ENCODE assay signal across 18 cellular contexts in the genomic region with DNA sequence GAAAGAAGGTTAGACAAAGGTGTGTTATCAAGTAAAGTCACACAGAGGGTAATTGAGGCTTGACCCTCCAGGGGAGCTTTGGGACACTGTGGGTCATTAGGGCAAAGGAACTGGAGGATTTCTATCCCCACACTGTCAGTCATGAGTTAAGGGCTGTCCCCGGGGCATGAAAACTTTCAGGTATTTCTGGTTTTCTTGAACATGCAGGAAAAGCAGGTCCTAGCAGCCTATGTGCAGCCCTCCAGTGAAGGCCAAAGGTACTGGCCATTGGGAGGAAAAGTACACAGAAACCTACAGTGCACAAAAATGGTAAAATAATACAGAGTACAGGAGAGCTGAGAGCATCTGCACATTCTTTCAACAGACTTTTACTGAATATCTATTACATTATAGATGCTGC. TPM values are rescaled to one million over a fixed set of nuclear protein-coding genes. Genes with fewer than 3 reads are reported as not detected.
DNase-seq lines count a peak whose midpoint lies in the region; FAIRE-seq and TF ChIP-seq lines count a peak whose summit lies in the region.
"Had no signal": no experiment of that assay in that cellular context is flagged by ENCODE, and none has a peak within 500 bp of the region (broad histone marks: within the 10 kb centered on the region; RNA-seq: fewer than 3 reads in every experiment).

No MANE protein-coding gene starts in this region.

- in situ Hi-C loops in mammary epithelial cell (cut with MboI; ENCODE audit: low sequenced_read_pairs in 2 of 2) = no loop called here

- 75% methylated on average over 1 of the region's 1 CpG for WGBS in mammary epithelial cell (ENCODE audit: low coverage, missing lambda C conversion rate)
- WGBS in small intestine, 3 donors = 25 to 61% (median 33%) methylated on average over 1 of the region's 1 CpG

- CTCF ChIA-PET in mammary epithelial cell (lab: Charles Lee; ENCODE audit: low non-redundant PET) = no interaction called here

- peaks cover 8% of the 10 kb centered on the region for H3K27me3 Mint-ChIP-seq in type B pancreatic cell
- H3K27me3 Mint-ChIP-seq in activated T-helper 1 cell treated with anti-CD3 and anti-CD28 coated beads, Interleukin-12 subunit alpha, Interleukin-12 subunit beta, Interleukin-2, Interleukin-4 antibody, amounts not matched to agents 30 ng/mL and 10 ng/mL and 1 ng/mL, durations not matched to agents 14 hours and 24 hours and 36 hours (ENCODE audit: insufficient read depth) = no peaks in the 10 kb centered on the region

- intact Hi-C loops in mammary epithelial cell (cut with micrococcal nuclease) = no loop called here
- intact Hi-C loops in activated T-helper 1 cell treated with anti-CD3 and anti-CD28 coated beads, Interleukin-12 subunit alpha, Interleukin-12 subunit beta, Interleukin-2, Interleukin-4 antibody, amounts not matched to agents 30 ng/mL and 10 ng/mL and 1 ng/mL, durations not matched to agents 14 hours and 24 hours and 36 hours (cut with micrococcal nuclease) = loop anchor here (10.0 kb wide), 1 partner anchor 177 kb away; no protein-coding TSS in a partner anchor

- H3K27ac Mint-ChIP-seq in type B pancreatic cell = no peak overlapping the region
- H3K27ac Mint-ChIP-seq in activated T-helper 1 cell treated with anti-CD3 and anti-CD28 coated beads, Interleukin-12 subunit alpha, Interleukin-12 subunit beta, Interleukin-2, Interleukin-4 antibody, amounts not matched to agents 30 ng/mL and 10 ng/mL and 1 ng/mL, durations not matched to agents 14 hours and 24 hours and 36 hours = no peak overlapping the region

- H3K27ac ChIP-seq in mammary epithelial cell (ENCODE audit: insufficient read depth, low read depth, low read length) (peak overlapping the region; percentile 76), keratinocyte (ENCODE audit: control insufficient read depth, insufficient read depth, low read length) (no peak overlapping the region), small intestine (ENCODE audit: low read depth in 1 of 2, low read length in 1 of 2) (no peak overlapping the region)
- H3K27ac ChIP-seq: 22Rv1 had no signal

- DNase-seq in DMS53 (lab: John Stamatoyannopoulos, UW) (peak; percentile 33), DMS53 treated with DMSO at 0.1 percent for 48 hours (lab: John Stamatoyannopoulos, UW; ENCODE audit: unreplicated experiment) (no peak), mammary epithelial cell (peak; percentile 39), keratinocyte (ENCODE audit: low read depth, low spot score) (no peak), type B pancreatic cell (ENCODE audit: extremely low spot score, unreplicated experiment) (no peak), GM19238 (ENCODE audit: insufficient read length, low spot score) (no peak), small intestine (no peak)
- no peak for DNase-seq in activated T-helper 1 cell treated with anti-CD3 and anti-CD28 coated beads, Interleukin-12 subunit alpha, Interleukin-12 subunit beta, Interleukin-2, Interleukin-4 antibody, amounts not matched to agents 30 ng/mL and 10 ng/mL and 1 ng/mL, durations not matched to agents 14 hours and 24 hours and 36 hours (ENCODE audit: low spot score)
- DNase-seq: CD8-positive, alpha-beta memory T cell; IMR-90; Kasumi-1; NCI-H1417 treated with DMSO at 0.1 percent for 48 hours; NCI-H2029 treated with DMSO at 0.1 percent for 48 hours; NCI-H510A treated with DMSO at 0.1 percent for 48 hours had no signal

- H3K4me1 Mint-ChIP-seq in type B pancreatic cell (ENCODE audit: unreplicated experiment) = no peaks in the 10 kb centered on the region
- no peaks in the 10 kb centered on the region for H3K4me1 Mint-ChIP-seq in activated T-helper 1 cell treated with anti-CD3 and anti-CD28 coated beads, Interleukin-12 subunit alpha, Interleukin-12 subunit beta, Interleukin-2, Interleukin-4 antibody, amounts not matched to agents 30 ng/mL and 10 ng/mL and 1 ng/mL, durations not matched to agents 14 hours and 24 hours and 36 hours (ENCODE audit: low read depth)
- H3K4me1 Mint-ChIP-seq: CD8-positive, alpha-beta memory T cell had no signal

- H3K9me3 ChIP-seq in mammary epithelial cell (replicated peaks; ENCODE audit: insufficient read depth, low read length) (no peaks in the 10 kb centered on the region), keratinocyte (ENCODE audit: control insufficient read depth, low read depth, low read length) (no peaks in the 10 kb centered on the region), small intestine (ENCODE audit: control insufficient read depth, low read depth) (no peaks in the 10 kb centered on the region)
- H3K9me3 ChIP-seq: HAP-1 had no signal

- H3K79me2 ChIP-seq in mammary epithelial cell (ENCODE audit: insufficient read depth, low read length) (no peaks in the 10 kb centered on the region), keratinocyte (ENCODE audit: control insufficient read depth, insufficient read depth, low read length) (no peaks in the 10 kb centered on the region)

- H3K4me3 Mint-ChIP-seq in type B pancreatic cell = peak overlapping the region; percentile 13
- no peak overlapping the region for H3K4me3 Mint-ChIP-seq in activated T-helper 1 cell treated with anti-CD3 and anti-CD28 coated beads, Interleukin-12 subunit alpha, Interleukin-12 subunit beta, Interleukin-2, Interleukin-4 antibody, amounts not matched to agents 30 ng/mL and 10 ng/mL and 1 ng/mL, durations not matched to agents 14 hours and 24 hours and 36 hours
- H3K4me3 Mint-ChIP-seq: CD8-positive, alpha-beta memory T cell had no signal

- BruUV-seq in mammary epithelial cell (replicated peaks; lab: Mats Ljungman, UMichigan) = no TSS peak

- H3K4me3 ChIP-seq in mammary epithelial cell (replicated peaks in 1 of 3; ENCODE audit: insufficient read depth in 1 of 3, low read depth in 2 of 3, low read length in 3 of 3) (no peak overlapping the region), keratinocyte (ENCODE audit: control insufficient read depth in 2 of 3, extremely low read depth in 1 of 3, insufficient read depth in 2 of 3, low read depth in 1 of 3, low read length in 3 of 3) (no peak overlapping the region), small intestine (ENCODE audit: low read depth in 1 of 2, low read length in 2 of 2) (no peak overlapping the region)
- H3K4me3 ChIP-seq: HAP-1 had no signal

- H3K36me3 ChIP-seq in mammary epithelial cell (ENCODE audit: insufficient read depth, low read length) (no peaks in the 10 kb centered on the region), keratinocyte (ENCODE audit: control insufficient read depth in 2 of 2, extremely low read depth in 1 of 2, insufficient read depth in 2 of 2, low read length in 2 of 2) (no peaks in the 10 kb centered on the region), small intestine (ENCODE audit: control insufficient read depth in 2 of 2, insufficient read depth in 2 of 2, low read length in 2 of 2) (no peaks in the 10 kb centered on the region)
- H3K36me3 ChIP-seq: HAP-1 had no signal

- dilution Hi-C loops in mammary epithelial cell (cut with HindIII; ENCODE audit: low sequenced_read_pairs) = no loop called here
- dilution Hi-C loops in keratinocyte (cut with MboI; ENCODE audit: extremely low pct_ligation_motif_present, low sequenced_read_pairs) = no loop called here

- H2AFZ ChIP-seq in mammary epithelial cell (ENCODE audit: low read depth, low read length) (no peak overlapping the region), keratinocyte (ENCODE audit: control insufficient read depth, low read length) (no peak overlapping the region)

- no peaks in the 10 kb centered on the region for H3K9me1 ChIP-seq in keratinocyte (ENCODE audit: control insufficient read depth, extremely low read depth, insufficient read depth, low read length)

- H3K4me2 ChIP-seq in mammary epithelial cell (ENCODE audit: insufficient read depth, low read depth, low read length) (no peak overlapping the region), keratinocyte (ENCODE audit: control insufficient read depth, extremely low read depth, insufficient read depth, low read depth, low read length) (peak overlapping the region; percentile 7)

- H3K9me3 Mint-ChIP-seq in type B pancreatic cell = no peaks in the 10 kb centered on the region
- no peaks in the 10 kb centered on the region for H3K9me3 Mint-ChIP-seq in activated T-helper 1 cell treated with anti-CD3 and anti-CD28 coated beads, Interleukin-12 subunit alpha, Interleukin-12 subunit beta, Interleukin-2, Interleukin-4 antibody, amounts not matched to agents 30 ng/mL and 10 ng/mL and 1 ng/mL, durations not matched to agents 14 hours and 24 hours and 36 hours

- H4K20me1 ChIP-seq in mammary epithelial cell (ENCODE audit: insufficient read depth, low read length) = no peaks in the 10 kb centered on the region
- H4K20me1 ChIP-seq in keratinocyte (ENCODE audit: control insufficient read depth, extremely low read depth, insufficient read depth, low read length) = no peaks in the 10 kb centered on the region

- H3K27me3 ChIP-seq in mammary epithelial cell (ENCODE audit: insufficient read depth, low read length) (no peaks in the 10 kb centered on the region), keratinocyte (ENCODE audit: control insufficient read depth, extremely low read depth, insufficient read depth, low read length) (no peaks in the 10 kb centered on the region), small intestine (ENCODE audit: control insufficient read depth in 2 of 2, insufficient read depth in 2 of 2, low read length in 2 of 2) (peaks cover 0 to 4% of the 10 kb centered on the region in 2 donors)

- TF ChIP-seq CTCF in mammary epithelial cell (conservative IDR thresholded peaks at IDR 0.05 in 1 of 2, IDR thresholded peaks at IDR 0.05 in 1 of 2; ENCODE audit: extremely low read depth in 1 of 2, insufficient read depth in 1 of 2, low read depth in 1 of 2, low read length in 2 of 2) (no peak), keratinocyte (optimal IDR thresholded peaks at IDR 0.05 in 1 of 3, IDR thresholded peaks at IDR 0.05 in 1 of 3, conservative IDR thresholded peaks at IDR 0.05 in 1 of 3; ENCODE audit: extremely low read depth in 1 of 3, insufficient read depth in 2 of 3, low read length in 3 of 3) (no peak), type B pancreatic cell (conservative IDR thresholded peaks at IDR 0.05) (no peak)

- H3K9ac ChIP-seq in mammary epithelial cell (ENCODE audit: insufficient read depth, low read length) (no peak overlapping the region), keratinocyte (ENCODE audit: control insufficient read depth, extremely low read depth, insufficient read depth, low read length) (no peak overlapping the region)

- FAIRE-seq in keratinocyte (lab: Jason Lieb, UNC) = no peak
- FAIRE-seq in small intestine (lab: Jason Lieb, UNC) = no peak

- H3K4me1 ChIP-seq in mammary epithelial cell (ENCODE audit: insufficient read depth, low read length) = peaks cover 40% of the 10 kb centered on the region
- peaks cover 15% of the 10 kb centered on the region for H3K4me1 ChIP-seq in keratinocyte (ENCODE audit: control insufficient read depth, extremely low read depth, insufficient read depth, low read length)
- H3K4me1 ChIP-seq in small intestine (ENCODE audit: control insufficient read depth in 2 of 2, insufficient read depth in 1 of 2, low read depth in 1 of 2, low read length in 1 of 2) = no peaks in the 10 kb centered on the region
- H3K4me1 ChIP-seq: HAP-1 had no signal

- no peaks in the 10 kb centered on the region for H3K36me3 Mint-ChIP-seq in type B pancreatic cell
- H3K36me3 Mint-ChIP-seq in activated T-helper 1 cell treated with anti-CD3 and anti-CD28 coated beads, Interleukin-12 subunit alpha, Interleukin-12 subunit beta, Interleukin-2, Interleukin-4 antibody, amounts not matched to agents 30 ng/mL and 10 ng/mL and 1 ng/mL, durations not matched to agents 14 hours and 24 hours and 36 hours (ENCODE audit: low read depth) = no peaks in the 10 kb centered on the region
- H3K36me3 Mint-ChIP-seq: CD8-positive, alpha-beta memory T cell had no signal

RNA-seq across cellular contexts. Expression of gene SCNN1B, which starts 44.4 kb away (rescaled TPM):
- total RNA-seq in mammary epithelial cell = 1 to 10 TPM in 1 of 2 donors, under 1 TPM in 1; 0.80 to 3.0 TPM
- polyA plus RNA-seq in mammary epithelial cell = 0.90 TPM
- polyA minus RNA-seq in mammary epithelial cell = not detected
- 0.92 to 2.8 TPM (median 1.5 TPM) in 3 replicates for polyA plus RNA-seq in keratinocyte
- polyA plus RNA-seq in keratinocyte (2011; ENCODE audit: low read depth) = 14.5 TPM
- polyA plus RNA-seq in keratinocyte (2011; cell fraction: cytosol; rRNA removed) = 1.2 and 1.4 TPM in 2 replicates
- polyA plus RNA-seq in keratinocyte (2011; cell fraction: nucleus; rRNA removed) = 4.5 and 5.9 TPM in 2 replicates
- 1.7 and 29.6 TPM in 2 replicates for polyA plus RNA-seq in keratinocyte (2012; ENCODE audit: low replicate concordance)
- polyA minus RNA-seq in keratinocyte = 1.3 to 4.4 TPM (median 2.4 TPM) in 3 replicates
- 3.3 TPM for polyA minus RNA-seq in keratinocyte (2011; cell fraction: cytosol; rRNA and poly(A)+ RNA removed)
- polyA minus RNA-seq in keratinocyte (2011; cell fraction: nucleus; rRNA and poly(A)+ RNA removed) = 2.9 and 4.6 TPM in 2 replicates
- total RNA-seq in type B pancreatic cell (ENCODE audit: low replicate concordance) = 4.2 and 4.3 TPM in 2 replicates
- polyA plus RNA-seq in small intestine = 1 to 10 TPM in 2 of 3 donors, not detected in 1; 2.2 to 5.1 TPM
- total RNA-seq in activated T-helper 1 cell treated with anti-CD3 and anti-CD28 coated beads, Interleukin-12 subunit alpha, Interleukin-12 subunit beta, Interleukin-2, Interleukin-4 antibody, amounts not matched to agents 30 ng/mL and 10 ng/mL and 1 ng/mL, durations not matched to agents 14 hours and 24 hours and 36 hours = not detected in 2 replicates
- total RNA-seq: CD8-positive, alpha-beta memory T cell; IMR-90; RPMI7951 had no signal
- polyA plus RNA-seq: BJ; CD8-positive, alpha-beta memory T cell; IMR-90 had no signal

Comparison
In these comparisons a context has a peak if more than half of its experiments do, and no peak if none do; other contexts are left out.
1. DNase-seq: peak in DMS53 (single experiment) and mammary epithelial cell (single experiment); none in DMS53 treated with DMSO at 0.1 percent for 48 hours (single experiment), keratinocyte (single experiment), type B pancreatic cell (single experiment), GM19238 (single experiment), small intestine (single experiment) and activated T-helper 1 cell treated with anti-CD3 and anti-CD28 coated beads, Interleukin-12 subunit alpha, Interleukin-12 subunit beta, Interleukin-2, Interleukin-4 antibody, amounts not matched to agents 30 ng/mL and 10 ng/mL and 1 ng/mL, durations not matched to agents 14 hours and 24 hours and 36 hours (single experiment).